ENCODE assay signal across 23 cellular contexts in the genomic region with DNA sequence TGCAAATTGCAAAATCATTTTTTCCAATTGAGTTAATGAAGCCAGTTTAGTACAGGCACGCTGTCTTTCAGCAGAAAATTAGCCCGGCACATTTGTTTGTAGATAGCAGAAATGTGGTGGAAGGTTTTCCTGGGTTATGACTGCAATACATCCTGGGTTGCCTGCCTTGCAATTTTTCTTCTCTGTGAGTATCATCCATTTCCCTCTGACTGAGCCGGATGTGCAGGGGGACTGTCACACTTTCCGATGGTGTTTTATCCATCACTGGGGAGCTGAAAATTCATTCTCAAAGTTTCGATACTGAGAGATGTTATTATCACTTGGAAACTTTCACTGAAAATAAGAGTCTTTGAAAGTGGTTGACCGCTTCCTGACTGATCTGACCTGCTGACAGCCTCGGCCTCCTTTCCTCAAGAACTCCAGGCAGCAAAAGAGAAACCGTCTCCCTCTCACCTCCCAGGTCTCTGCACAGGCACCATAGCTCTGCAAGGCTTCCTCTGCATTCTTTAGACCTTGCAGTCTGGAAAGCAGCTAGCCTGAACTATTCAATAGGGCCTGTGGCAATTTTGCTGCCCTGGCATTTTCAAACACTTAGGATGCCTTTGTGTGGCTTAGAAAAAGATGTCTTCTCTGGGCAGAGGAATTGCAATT.
A peak's percentile ranks its signal among the peaks of the same experiment; 100 is the strongest.
DNase-seq lines count a peak whose midpoint lies in the region; ATAC-seq and TF ChIP-seq lines count a peak whose summit lies in the region.
"Had no signal": no experiment of that assay in that cellular context is flagged by ENCODE, and none has a peak within 500 bp of the region (broad histone marks: within the 10 kb centered on the region; RNA-seq: fewer than 3 reads in every experiment).

No MANE protein-coding gene starts in this region.

- no peaks in the 10 kb centered on the region for H3K27me3 ChIP-seq in neural progenitor cell
- H3K27me3 ChIP-seq: brain microvascular endothelial cell, pancreas, transverse colon had no signal

- H3K27ac Mint-ChIP-seq in activated naive CD8-positive, alpha-beta T cell treated with anti-CD3 and anti-CD28 coated beads, Interleukin-2, amount 50 U/mL, for 24 hours: peak overlapping the region; percentile 40
- peak overlapping the region; percentile 52 for H3K27ac Mint-ChIP-seq in neural progenitor cell
- no peak overlapping the region for H3K27ac Mint-ChIP-seq in activated CD8-positive, alpha-beta T cell treated with anti-CD3 and anti-CD28 coated beads, Interleukin-2, amount 10 ng/mL, durations not matched to agents 7 days and 5 days
- H3K27ac Mint-ChIP-seq: activated T-helper 2 cell treated with anti-CD3 and anti-CD28 coated beads, Interferon-gamma antibody, Interleukin-2, Interleukin-4, amounts not matched to agents 10 μg/mL and 5 μg/mL and 100 μg/mL, durations not matched to agents 14 hours and 24 hours and 36 hours; endodermal cell; naive thymus-derived CD4-positive, alpha-beta T cell had no signal

- no peaks in the 10 kb centered on the region for H3K36me3 ChIP-seq in neural progenitor cell
- H3K36me3 ChIP-seq: brain microvascular endothelial cell, pancreas, transverse colon had no signal

- H3F3A ChIP-seq in neural progenitor cell (ENCODE audit: low read depth): no peaks in the 10 kb centered on the region

- no peak overlapping the region for H3K4me3 ChIP-seq in neural progenitor cell
- H3K4me3 ChIP-seq: coronary artery, pancreas, transverse colon had no signal

- peaks cover 11% of the 10 kb centered on the region for H3K4me1 ChIP-seq in neural progenitor cell
- H3K4me1 ChIP-seq: pancreas, transverse colon had no signal

- no peak for TF ChIP-seq CTCF in neural progenitor cell (IDR thresholded peaks at IDR 0.05)

- POLR2A ChIA-PET in activated CD8-positive, alpha-beta T cell treated with anti-CD3 and anti-CD28 coated beads, Interleukin-2, amount 10 ng/mL, durations not matched to agents 7 days and 5 days (lab: Charles Lee): no interaction called here

- ATAC-seq in activated T-cell treated with anti-CD3 and anti-CD28 coated beads, Interleukin-2, amount 50 U/mL, for 4 hours: peak; percentile 38 to 48
- peak; percentile 46 for ATAC-seq in activated naive CD8-positive, alpha-beta T cell treated with anti-CD3 and anti-CD28 coated beads, Interleukin-2, amount 50 U/mL, for 24 hours
- no peak for ATAC-seq in GM19395 (IDR thresholded peaks at IDR 0.05; ENCODE audit: unreplicated experiment)
- ATAC-seq in activated CD8-positive, alpha-beta T cell treated with anti-CD3 and anti-CD28 coated beads, Interleukin-2, amount 10 ng/mL, durations not matched to agents 7 days and 5 days: no peak
- ATAC-seq: naive thymus-derived CD4-positive, alpha-beta T cell; pancreas; right cardiac atrium had no signal

- H3K27me3 Mint-ChIP-seq in activated T-cell treated with anti-CD3 and anti-CD28 coated beads, Interleukin-2, amount 50 U/mL, for 4 hours (ENCODE audit: low read depth): peaks cover 12% of the 10 kb centered on the region
- H3K27me3 Mint-ChIP-seq in activated naive CD8-positive, alpha-beta T cell treated with anti-CD3 and anti-CD28 coated beads, Interleukin-2, amount 50 U/mL, for 24 hours: peaks cover 4% of the 10 kb centered on the region
- H3K27me3 Mint-ChIP-seq in neural progenitor cell (ENCODE audit: insufficient read depth, low read depth): peaks cover 2% of the 10 kb centered on the region
- no peaks in the 10 kb centered on the region for H3K27me3 Mint-ChIP-seq in activated CD8-positive, alpha-beta T cell treated with anti-CD3 and anti-CD28 coated beads, Interleukin-2, amount 10 ng/mL, durations not matched to agents 7 days and 5 days (ENCODE audit: low read depth)

- H3K27ac ChIP-seq in neural progenitor cell: no peak overlapping the region
- H3K27ac ChIP-seq: brain microvascular endothelial cell, C4-2B, coronary artery, pancreas, transverse colon had no signal

- no peak for DNase-seq in activated T-cell treated with anti-CD3 and anti-CD28 coated beads, Interleukin-2, amount 50 U/mL, for 4 hours
- DNase-seq in activated T-cell treated with anti-CD3 and anti-CD28 coated beads, Interleukin-2, amount 50 U/mL, for 1 hour: no peak
- peak; percentile 28 for DNase-seq in M059J (ENCODE audit: low read depth)
- no peak for DNase-seq in activated naive CD8-positive, alpha-beta T cell treated with anti-CD3 and anti-CD28 coated beads, Interleukin-2, amount 50 U/mL, for 24 hours
- peak; percentile 27 for DNase-seq in neural progenitor cell (ENCODE audit: low spot score)
- DNase-seq in SHP77 treated with DMSO at 0.1 percent for 48 hours (lab: John Stamatoyannopoulos, UW): no peak
- no peak for DNase-seq in activated CD8-positive, alpha-beta T cell treated with anti-CD3 and anti-CD28 coated beads, Interleukin-2, amount 10 ng/mL, durations not matched to agents 7 days and 5 days
- DNase-seq: brain microvascular endothelial cell; EL; endodermal cell; H7; left cardiac atrium; mesenchymal stem cell; naive thymus-derived CD4-positive, alpha-beta T cell; NCI-H146; NCI-H524; pancreas; right cardiac atrium; transverse colon had no signal

- H3K4me2 ChIP-seq in neural progenitor cell: no peak overlapping the region

- peaks cover 6% of the 10 kb centered on the region for H3K9me3 Mint-ChIP-seq in activated T-cell treated with anti-CD3 and anti-CD28 coated beads, Interleukin-2, amount 50 U/mL, for 4 hours
- H3K9me3 Mint-ChIP-seq in activated naive CD8-positive, alpha-beta T cell treated with anti-CD3 and anti-CD28 coated beads, Interleukin-2, amount 50 U/mL, for 24 hours: peaks cover 6% of the 10 kb centered on the region
- peaks cover 30% of the 10 kb centered on the region for H3K9me3 Mint-ChIP-seq in neural progenitor cell
- H3K9me3 Mint-ChIP-seq in activated CD8-positive, alpha-beta T cell treated with anti-CD3 and anti-CD28 coated beads, Interleukin-2, amount 10 ng/mL, durations not matched to agents 7 days and 5 days (ENCODE audit: insufficient read depth): no peaks in the 10 kb centered on the region

- H3K9me3 ChIP-seq in neural progenitor cell (ENCODE audit: low read depth): no peaks in the 10 kb centered on the region
- H3K9me3 ChIP-seq: pancreas, transverse colon had no signal

- no peaks in the 10 kb centered on the region for H3K36me3 Mint-ChIP-seq in activated T-cell treated with anti-CD3 and anti-CD28 coated beads, Interleukin-2, amount 50 U/mL, for 4 hours (ENCODE audit: insufficient read depth)
- no peaks in the 10 kb centered on the region for H3K36me3 Mint-ChIP-seq in activated naive CD8-positive, alpha-beta T cell treated with anti-CD3 and anti-CD28 coated beads, Interleukin-2, amount 50 U/mL, for 24 hours (ENCODE audit: low read depth)
- H3K36me3 Mint-ChIP-seq in neural progenitor cell: peaks cover 8% of the 10 kb centered on the region
- H3K36me3 Mint-ChIP-seq in activated CD8-positive, alpha-beta T cell treated with anti-CD3 and anti-CD28 coated beads, Interleukin-2, amount 10 ng/mL, durations not matched to agents 7 days and 5 days (ENCODE audit: low read depth): no peaks in the 10 kb centered on the region

- no peaks in the 10 kb centered on the region for H3K4me1 Mint-ChIP-seq in activated T-cell treated with anti-CD3 and anti-CD28 coated beads, Interleukin-2, amount 50 U/mL, for 4 hours (ENCODE audit: low read depth)
- peaks cover 14% of the 10 kb centered on the region for H3K4me1 Mint-ChIP-seq in activated naive CD8-positive, alpha-beta T cell treated with anti-CD3 and anti-CD28 coated beads, Interleukin-2, amount 50 U/mL, for 24 hours
- peaks cover 27% of the 10 kb centered on the region for H3K4me1 Mint-ChIP-seq in neural progenitor cell
- no peaks in the 10 kb centered on the region for H3K4me1 Mint-ChIP-seq in activated CD8-positive, alpha-beta T cell treated with anti-CD3 and anti-CD28 coated beads, Interleukin-2, amount 10 ng/mL, durations not matched to agents 7 days and 5 days (ENCODE audit: low read depth)

- no peak overlapping the region for H3K4me3 Mint-ChIP-seq in activated T-cell treated with anti-CD3 and anti-CD28 coated beads, Interleukin-2, amount 50 U/mL, for 4 hours
- no peak overlapping the region for H3K4me3 Mint-ChIP-seq in activated naive CD8-positive, alpha-beta T cell treated with anti-CD3 and anti-CD28 coated beads, Interleukin-2, amount 50 U/mL, for 24 hours
- H3K4me3 Mint-ChIP-seq in neural progenitor cell: no peak overlapping the region
- no peak overlapping the region for H3K4me3 Mint-ChIP-seq in activated CD8-positive, alpha-beta T cell treated with anti-CD3 and anti-CD28 coated beads, Interleukin-2, amount 10 ng/mL, durations not matched to agents 7 days and 5 days
- H3K4me3 Mint-ChIP-seq: endodermal cell; naive thymus-derived CD4-positive, alpha-beta T cell had no signal

- no peaks in the 10 kb centered on the region for H4K20me1 ChIP-seq in neural progenitor cell (ENCODE audit: low read depth)

- H3K9ac ChIP-seq in neural progenitor cell: no peak overlapping the region

- H3K79me2 ChIP-seq in neural progenitor cell (ENCODE audit: low read depth): no peaks in the 10 kb centered on the region

- CTCF ChIA-PET in activated CD8-positive, alpha-beta T cell treated with anti-CD3 and anti-CD28 coated beads, Interleukin-2, amount 10 ng/mL, durations not matched to agents 7 days and 5 days (lab: Charles Lee): no interaction called here

- H2AFZ ChIP-seq in neural progenitor cell (replicated peaks): peak overlapping the region; percentile 29

Comparison
In these comparisons a context has a peak if more than half of its experiments do, and no peak if none do; other contexts are left out.
1. ATAC-seq: peak in activated T-cell treated with anti-CD3 and anti-CD28 coated beads, Interleukin-2, amount 50 U/mL, for 4 hours (2 of 2) and activated naive CD8-positive, alpha-beta T cell treated with anti-CD3 and anti-CD28 coated beads, Interleukin-2, amount 50 U/mL, for 24 hours (single experiment); none in GM19395 (single experiment) and activated CD8-positive, alpha-beta T cell treated with anti-CD3 and anti-CD28 coated beads, Interleukin-2, amount 10 ng/mL, durations not matched to agents 7 days and 5 days (single experiment).
2. DNase-seq: peak in M059J (single experiment) and neural progenitor cell (single experiment); none in activated T-cell treated with anti-CD3 and anti-CD28 coated beads, Interleukin-2, amount 50 U/mL, for 4 hours (single experiment), activated T-cell treated with anti-CD3 and anti-CD28 coated beads, Interleukin-2, amount 50 U/mL, for 1 hour (single experiment), activated naive CD8-positive, alpha-beta T cell treated with anti-CD3 and anti-CD28 coated beads, Interleukin-2, amount 50 U/mL, for 24 hours (single experiment), SHP77 treated with DMSO at 0.1 percent for 48 hours (single experiment) and activated CD8-positive, alpha-beta T cell treated with anti-CD3 and anti-CD28 coated beads, Interleukin-2, amount 10 ng/mL, durations not matched to agents 7 days and 5 days (single experiment).